Comparison of ENCODE assay signal across 7 cellular contexts in genomic region chr1:206583461-206584264, GRCh38. TPM values are rescaled to one million over a fixed set of nuclear protein-coding genes. Genes with fewer than 3 reads are reported as not detected.
DNase-seq lines count a peak whose midpoint lies in the region; ATAC-seq, FAIRE-seq and TF ChIP-seq lines count a peak whose summit lies in the region.

No MANE protein-coding gene starts in this region.

- intact Hi-C loops in GM12878 (cut with micrococcal nuclease; ENCODE audit: unreplicated experiment): loop anchor here (1.0 to 2.0 kb wide), 3 partner anchors 38 to 105 kb away; no protein-coding TSS in a partner anchor

- DNase-seq in NCI-H146 (lab: John Stamatoyannopoulos, UW): peak; percentile 56
- peak; percentile 71 for DNase-seq in UCSD-AML1 (lab: John Stamatoyannopoulos, UW; ENCODE audit: unreplicated experiment)
- no peak for DNase-seq in GM12878 (ENCODE audit: low read depth, low spot score)
- peak in 46 of 51 donors; percentile 10 to 84 (median 54) for DNase-seq in hypothalamus (lab: John Stamatoyannopoulos, UW)
- DNase-seq in stimulated activated CD4-positive, alpha-beta T cell treated with anti-CD3 and anti-CD28 coated beads, Interleukin-12 subunit alpha, Interleukin-12 subunit beta, amount 100 ng/mL, for 4 hours: peak; percentile 85

- H3K36me3 ChIP-seq in GM12878 (ENCODE audit: control insufficient read depth in 2 of 2, insufficient read depth in 2 of 2, low read length in 1 of 2): peaks cover 45 to 63% of the 10 kb centered on the region in 2 experiments

- SMC1A ChIA-PET in GM12878 (lab: Charles Lee; ENCODE audit: uncharacterized antibody, unreplicated experiment): interaction anchor here (0.9 to 15.4 kb wide), 15 partner anchors 8 to 121 kb away, joined by 3 to 476 read pairs (median 6); partner anchors contain the start of genes IKBKE and RASSF5

- no TSS peak for BruUV-seq in GM12878 (replicated peaks; lab: Mats Ljungman, UMichigan)

- no peaks in the 10 kb centered on the region for H3K27me3 ChIP-seq in GM12878 (replicated peaks in 1 of 2; ENCODE audit: control insufficient read depth in 2 of 2, insufficient read depth in 2 of 2, low read length in 1 of 2)

- RAD21 ChIA-PET in GM12878 (lab: Charles Lee; ENCODE audit: unreplicated experiment): interaction anchor here (0.6 to 2.4 kb wide), 20 partner anchors 8 to 122 kb away, joined by 3 to 85 read pairs (median 6); partner anchors contain the start of genes IKBKE and RASSF5

- H3K4me2 ChIP-seq in GM12878 (ENCODE audit: control insufficient read depth, insufficient read depth): no peak overlapping the region

- H3K9ac ChIP-seq in GM12878 (ENCODE audit: control insufficient read depth, insufficient read depth, low read length): no peak overlapping the region

- H4K20me1 ChIP-seq in GM12878 (ENCODE audit: control insufficient read depth, insufficient read depth): peaks cover 4% of the 10 kb centered on the region; the same call in 1 of the 2 replicates

- peaks cover 31% of the 10 kb centered on the region for H3K4me1 ChIP-seq in GM12878 (ENCODE audit: control insufficient read depth, insufficient read depth, low read length)

- H3K4me3 ChIP-seq in GM12878: no peak overlapping the region

- CTCF ChIA-PET in GM12878 (lab: Yijun Ruan, JAX): interaction anchor here (0.6 to 15.7 kb wide), 40 partner anchors 9 to 399 kb away, joined by 3 to 440 read pairs (median 4); partner anchors contain the start of genes EIF2D, IKBKE and RASSF5

- no peak overlapping the region for H2AFZ ChIP-seq in GM12878 (ENCODE audit: control insufficient read depth, low read depth, low read length)

- POLR2A ChIA-PET in GM12878 (lab: Charles Lee): interaction anchor here (0.9 to 2.0 kb wide), 7 partner anchors 24 to 88 kb away, joined by 3 to 7 read pairs (median 3); no protein-coding TSS in a partner anchor

- no peaks in the 10 kb centered on the region for H3K9me3 ChIP-seq in GM12878 (replicated peaks; ENCODE audit: control insufficient read depth, insufficient read depth, low read length)

- 75% methylated on average over 6 of the region's 6 CpGs for WGBS in GM12878 (ENCODE audit: insufficient coverage, insufficient replicate concordance, low lambda C conversion rate, missing lambda C conversion rate)

- ATAC-seq in GM12878 (peak; percentile 67), HG02885 (IDR thresholded peaks at IDR 0.05; ENCODE audit: poor library complexity, unreplicated experiment) (no peak)

- in situ Hi-C loops in GM12878 (cut with MboI): loop anchor here (5.0 kb wide), 2 partner anchors 36 to 96 kb away; no protein-coding TSS in a partner anchor

- H3K79me2 ChIP-seq in GM12878 (ENCODE audit: control insufficient read depth, insufficient read depth, low read length): peaks cover 39% of the 10 kb centered on the region

- TF ChIP-seq EP300 in GM12878 (IDR thresholded peaks at IDR 0.05; ENCODE audit: borderline replicate concordance in 1 of 2, control insufficient read depth in 1 of 2, low read depth in 2 of 2, low read length in 2 of 2): no peak

- peak; percentile 92 for TF ChIP-seq RAD21 in GM12878 (IDR thresholded peaks at IDR 0.05; ENCODE audit: insufficient read depth, low read depth, low read length)

- TF ChIP-seq POLR2A in GM12878 (IDR thresholded peaks at IDR 0.05; ENCODE audit: low read depth, low read length): no peak

- FAIRE-seq in GM12878 (lab: Jason Lieb, UNC): no peak

- H3K27ac ChIP-seq in GM12878 (ENCODE audit: control insufficient read depth, insufficient read depth): no peak overlapping the region

- peak; percentile 91 for TF ChIP-seq CTCF in GM12873 (IDR thresholded peaks at IDR 0.05; ENCODE audit: insufficient read depth, low read depth, low read length, missing control alignments)
- peak; percentile 82 to 92 (median 90) for TF ChIP-seq CTCF in GM12878 (IDR thresholded peaks at IDR 0.05 in 2 of 3, conservative IDR thresholded peaks at IDR 0.05 in 1 of 3; ENCODE audit: control insufficient read depth in 2 of 3, extremely low read depth in 1 of 3, insufficient read depth in 1 of 3, low read depth in 3 of 3, low read length in 3 of 3)

TF ChIP-seq in GM12878, 131 proteins besides CTCF, POLR2A, EP300 and RAD21:
- TF ChIP-seq SMC3 (IDR thresholded peaks at IDR 0.05; ENCODE audit: borderline replicate concordance, low read length) (peak; percentile 98), ZBTB40 (IDR thresholded peaks at IDR 0.05; ENCODE audit: borderline replicate concordance) (no peak), FOXM1 (IDR thresholded peaks at IDR 0.05; ENCODE audit: low read depth, low read length) (0 out of 2 replicates have a peak, but pooled peaks have one; percentile 30), POLR2AphosphoS5 (IDR thresholded peaks at IDR 0.05; ENCODE audit: low read length) (0 out of 2 replicates have a peak, but pooled peaks have one; percentile 8), TCF7 (IDR thresholded peaks at IDR 0.05; ENCODE audit: borderline replicate concordance) (no peak), YY1 (IDR thresholded peaks at IDR 0.05; ENCODE audit: low read depth, low read length) (peak; percentile 67), RB1 (IDR thresholded peaks at IDR 0.05; ENCODE audit: borderline replicate concordance) (0 out of 2 replicates have a peak, but pooled peaks have one; percentile 28)

RNA-seq across cellular contexts. Expression of gene EIF2D, which starts 28.6 kb away (rescaled TPM):
- 115 and 132 TPM in 2 replicates for total RNA-seq in GM12878 (2013; cell fraction: nucleolus; rRNA removed)
- total RNA-seq in GM12878 (2014; rRNA removed): 88.8 and 91.6 TPM in 2 replicates
- total RNA-seq in GM12878 (2014; rRNA removed; fragmentation: Illumina TruSeq; extraction: Trizol): 80.4 and 83.4 TPM in 2 replicates
- 74.0 and 76.6 TPM in 2 replicates for total RNA-seq in GM12878 (2021)
- polyA plus RNA-seq in GM12878 (2011; ENCODE audit: low read depth): 49.2 TPM
- 133 and 153 TPM in 2 replicates for polyA plus RNA-seq in GM12878 (2011; rRNA removed)
- polyA plus RNA-seq in GM12878 (2011; cell fraction: cytosol; rRNA removed): 121 and 127 TPM in 2 replicates
- 149 and 172 TPM in 2 replicates for polyA plus RNA-seq in GM12878 (2011; cell fraction: nucleus; rRNA removed)
- polyA plus RNA-seq in GM12878 (2012): 66.5 and 74.5 TPM in 2 replicates
- polyA plus RNA-seq in GM12878 (2014; fragmentation: Illumina TruSeq; extraction: Trizol): 108 and 109 TPM in 2 replicates
- polyA plus RNA-seq in GM12878 (2014; fragmentation: Nextera tagmentation; extraction: Ambion mirVana): 10 to 100 TPM; 65.4 to 77.5 TPM
- 98.5 and 104 TPM in 2 replicates for polyA plus RNA-seq in GM12878 (2014; rRNA removed)
- polyA plus RNA-seq in GM12878 (2016; fragmentation: Nextera tagmentation; extraction: Ambion mirVana): 10 to 100 TPM; 65.2 to 74.8 TPM
- 93.0 and 112 TPM in 2 replicates for polyA minus RNA-seq in GM12878 (2011; rRNA and poly(A)+ RNA removed)
- polyA minus RNA-seq in GM12878 (2011; cell fraction: cytosol; rRNA and poly(A)+ RNA removed): 26.6 and 32.7 TPM in 2 replicates
- 34.8 and 42.0 TPM in 2 replicates for polyA minus RNA-seq in GM12878 (2011; cell fraction: nucleus; rRNA and poly(A)+ RNA removed)

RNA-seq across cellular contexts. Expression of gene DYRK3, which starts 51.7 kb away (rescaled TPM):
- 26.7 and 27.4 TPM in 2 replicates for total RNA-seq in GM12878 (2013; cell fraction: nucleolus; rRNA removed)
- total RNA-seq in GM12878 (2014; rRNA removed) (10.7 and 11.1 TPM in 2 replicates), GM12878 (2014; rRNA removed; fragmentation: Illumina TruSeq; extraction: Trizol) (10.0 and 10.7 TPM in 2 replicates), GM12878 (2021) (8.9 and 11.2 TPM in 2 replicates)
- polyA plus RNA-seq in GM12878 (2011; ENCODE audit: low read depth): 2.8 TPM
- polyA plus RNA-seq in GM12878 (2011; rRNA removed) (12.9 and 15.4 TPM in 2 replicates), GM12878 (2014; fragmentation: Illumina TruSeq; extraction: Trizol) (9.8 and 14.9 TPM in 2 replicates), GM12878 (2014; fragmentation: Nextera tagmentation; extraction: Ambion mirVana) (1 to 10 TPM; 1.6 to 2.8 TPM), GM12878 (2014; rRNA removed) (6.0 and 8.6 TPM in 2 replicates), GM12878 (2016; fragmentation: Nextera tagmentation; extraction: Ambion mirVana) (10 to 100 TPM in 1 of 2 experiments, 1 to 10 TPM in 1; 10.0 to 11.7 TPM)
- 8.8 and 9.4 TPM in 2 replicates for polyA plus RNA-seq in GM12878 (2011; cell fraction: cytosol; rRNA removed)
- 7.3 and 7.8 TPM in 2 replicates for polyA plus RNA-seq in GM12878 (2011; cell fraction: nucleus; rRNA removed)
- 3.7 and 6.0 TPM in 2 replicates for polyA plus RNA-seq in GM12878 (2012)
- polyA minus RNA-seq in GM12878 (2011; rRNA and poly(A)+ RNA removed): 15.7 and 16.0 TPM in 2 replicates
- 6.0 and 7.1 TPM in 2 replicates for polyA minus RNA-seq in GM12878 (2011; cell fraction: cytosol; rRNA and poly(A)+ RNA removed)
- 5.1 and 8.2 TPM in 2 replicates for polyA minus RNA-seq in GM12878 (2011; cell fraction: nucleus; rRNA and poly(A)+ RNA removed)
